Comparison of ENCODE assay signal across 8 cellular contexts in genomic region chr6:225121-225721, GRCh38.
A peak's percentile ranks its signal among the peaks of the same experiment; 100 is the strongest.
DNase-seq lines count a peak whose midpoint lies in the region; FAIRE-seq and TF ChIP-seq lines count a peak whose summit lies in the region.

No MANE protein-coding gene starts in this region.

- no peaks in the 10 kb centered on the region for H3K36me3 ChIP-seq in esophagus muscularis mucosa

- FAIRE-seq in GM12892 (lab: Jason Lieb, UNC) = no peak

- intact Hi-C loops in esophagus muscularis mucosa (cut with DNase I) = no loop called here

- H3K4me3 ChIP-seq in skin epidermis (no peak overlapping the region), esophagus muscularis mucosa (no peak overlapping the region)

- TF ChIP-seq POLR2A in GM12892 (IDR thresholded peaks at IDR 0.05; ENCODE audit: low read depth, low read length) (peak; percentile 2; the same call in 1 of the 2 replicates), esophagus muscularis mucosa (IDR thresholded peaks at IDR 0.05; ENCODE audit: low read depth) (no peak)

- 59% methylated on average over 17 of the region's 20 CpGs for WGBS in esophagus muscularis mucosa

- TF ChIP-seq CTCF in esophagus muscularis mucosa (IDR thresholded peaks at IDR 0.05) = no peak

- H3K9me3 ChIP-seq in esophagus muscularis mucosa = no peaks in the 10 kb centered on the region

- peaks cover 0 to 6% (median 4%) of the 10 kb centered on the region in 4 donors for H3K4me1 ChIP-seq in esophagus muscularis mucosa

- DNase-seq in GM12892 (ENCODE audit: insufficient read length) (no peak), SKM-1 (lab: John Stamatoyannopoulos, UW; ENCODE audit: unreplicated experiment) (peak; percentile 81), NCI-H187 treated with DMSO at 0.1 percent for 48 hours (lab: John Stamatoyannopoulos, UW) (no peak), esophagus muscularis mucosa (ENCODE audit: extremely low spot score) (no peak), ecto neural progenitor cell (ENCODE audit: low spot score) (no peak), HUDEP-2 (lab: John Stamatoyannopoulos, UW; ENCODE audit: unreplicated experiment in 76 of 76) (no peak)
- peak; percentile 76 for DNase-seq in activated naive CD4-positive, alpha-beta T cell treated with anti-CD3 and anti-CD28 coated beads, Interleukin-2, amount 50 U/mL, for 16 hours

- TF ChIP-seq EP300 in esophagus muscularis mucosa (IDR thresholded peaks at IDR 0.05) = no peak

- peak overlapping the region in 16 of 21 experiments; percentile 1 to 84 (median 68) for H3K27ac ChIP-seq in skin epidermis
- H3K27ac ChIP-seq in esophagus muscularis mucosa (replicated peaks in 1 of 4) = peak overlapping the region in 2 of 4 donors; percentile 10 to 40

- H3K27me3 ChIP-seq in esophagus muscularis mucosa = peaks cover 0 to 20% (median 0%) of the 10 kb centered on the region in 4 donors

Comparison
In these comparisons a context has a peak if more than half of its experiments do, and no peak if none do; other contexts are left out.
1. DNase-seq: peak in SKM-1 (single experiment) and activated naive CD4-positive, alpha-beta T cell treated with anti-CD3 and anti-CD28 coated beads, Interleukin-2, amount 50 U/mL, for 16 hours (single experiment); none in GM12892 (single experiment), NCI-H187 treated with DMSO at 0.1 percent for 48 hours (single experiment), esophagus muscularis mucosa (single experiment), ecto neural progenitor cell (single experiment) and HUDEP-2 (0 of 76).